ENCODE assay signal across 8 cellular contexts in genomic region chr2:177263451-177264208, GRCh38. TPM values are rescaled to one million over a fixed set of nuclear protein-coding genes. Genes with fewer than 3 reads are reported as not detected.
DNase-seq lines count a peak whose midpoint lies in the region; ATAC-seq, FAIRE-seq and TF ChIP-seq lines count a peak whose summit lies in the region.

No MANE protein-coding gene starts in this region.

- H3K9ac ChIP-seq in Loucy (ENCODE audit: low read depth, low read length, poor library complexity, severe bottlenecking) (peak overlapping the region; percentile 98), neural cell (ENCODE audit: low read length) (peak overlapping the region; percentile 52)

- TF ChIP-seq CTCF in Loucy (conservative IDR thresholded peaks at IDR 0.05; ENCODE audit: low read length) = peak; percentile 75
- TF ChIP-seq CTCF in RWPE2 (IDR thresholded peaks at IDR 0.05; ENCODE audit: poor library complexity, severe bottlenecking) = peak; percentile 93
- peak; percentile 91 for TF ChIP-seq CTCF in neural cell (IDR thresholded peaks at IDR 0.05; ENCODE audit: poor library complexity, severe bottlenecking)

- H3K4me2 ChIP-seq in Loucy (ENCODE audit: low read depth, low read length, poor library complexity, severe bottlenecking) (peak overlapping the region; percentile 84), neural cell (ENCODE audit: low read length) (peak overlapping the region; percentile 71)

- peaks cover 58% of the 10 kb centered on the region for H3K4me1 Mint-ChIP-seq in stimulated activated naive CD8-positive, alpha-beta T cell treated with anti-CD3 and anti-CD28 coated beads, Interleukin-15, amount 100 ng/mL, for 72 hours

- H3K27me3 ChIP-seq in H7 (ENCODE audit: control insufficient read depth, insufficient read depth, low read length) = no peaks in the 10 kb centered on the region
- peaks cover 5% of the 10 kb centered on the region for H3K27me3 ChIP-seq in Loucy (ENCODE audit: insufficient read depth, low read length, poor library complexity, severe bottlenecking)
- H3K27me3 ChIP-seq in RWPE2 (ENCODE audit: insufficient read depth, poor library complexity, severe bottlenecking) = no peaks in the 10 kb centered on the region
- peaks cover 12% of the 10 kb centered on the region for H3K27me3 ChIP-seq in neural cell (ENCODE audit: insufficient read depth, low read depth, low read length)

- H3K27ac Mint-ChIP-seq in stimulated activated naive CD8-positive, alpha-beta T cell treated with anti-CD3 and anti-CD28 coated beads, Interleukin-15, amount 100 ng/mL, for 72 hours = peak overlapping the region; percentile 100

- no peaks in the 10 kb centered on the region for H3K9me3 Mint-ChIP-seq in stimulated activated naive CD8-positive, alpha-beta T cell treated with anti-CD3 and anti-CD28 coated beads, Interleukin-15, amount 100 ng/mL, for 72 hours

- H3K4me1 ChIP-seq in Loucy (ENCODE audit: insufficient read depth, low read length, poor library complexity, severe bottlenecking) (peaks cover 44% of the 10 kb centered on the region), RWPE2 (ENCODE audit: insufficient read depth, poor library complexity, severe bottlenecking) (peaks cover 25% of the 10 kb centered on the region)

- no peaks in the 10 kb centered on the region for H3K27me3 Mint-ChIP-seq in stimulated activated naive CD8-positive, alpha-beta T cell treated with anti-CD3 and anti-CD28 coated beads, Interleukin-15, amount 100 ng/mL, for 72 hours

- peak; percentile 63 for ATAC-seq in RWPE2 (ENCODE audit: low read depth)
- peak; percentile 75 for ATAC-seq in stimulated activated naive CD8-positive, alpha-beta T cell treated with anti-CD3 and anti-CD28 coated beads, Interleukin-15, amount 100 ng/mL, for 72 hours

- H3K9me2 ChIP-seq in Loucy (replicated peaks; ENCODE audit: low read depth, low read length) = no peaks in the 10 kb centered on the region
- no peaks in the 10 kb centered on the region for H3K9me2 ChIP-seq in neural cell (ENCODE audit: insufficient read depth, low read length)

- H2AFZ ChIP-seq in Loucy (ENCODE audit: low read length) = peak overlapping the region; percentile 79
- peak overlapping the region; percentile 14 for H2AFZ ChIP-seq in neural cell (ENCODE audit: low read depth, low read length)

- H3F3A ChIP-seq in Loucy (ENCODE audit: low read depth) (no peaks in the 10 kb centered on the region), neural cell (ENCODE audit: insufficient read depth, low read length, poor library complexity, severe bottlenecking) (peaks cover 4% of the 10 kb centered on the region)

- H3K36me3 ChIP-seq in H7 (replicated peaks; ENCODE audit: control insufficient read depth, insufficient read depth, low read length) (no peaks in the 10 kb centered on the region), Loucy (ENCODE audit: insufficient read depth, low read length) (no peaks in the 10 kb centered on the region), RWPE2 (ENCODE audit: low read depth) (peaks cover 30% of the 10 kb centered on the region), neural cell (ENCODE audit: insufficient read depth, low read length) (no peaks in the 10 kb centered on the region)

- DNase-seq in H7 (peak; percentile 87), RWPE2 (ENCODE audit: low spot score) (peak; percentile 97), fibroblast of the conjunctiva (ENCODE audit: low read depth) (peak; percentile 92)
- peak; percentile 98 for DNase-seq in activated effector memory CD4-positive, alpha-beta T cell treated with anti-CD3 and anti-CD28 coated beads, Interleukin-2, amount 50 U/mL, for 16 hours
- peak; percentile 96 for DNase-seq in stimulated activated naive CD8-positive, alpha-beta T cell treated with anti-CD3 and anti-CD28 coated beads, Interleukin-15, amount 100 ng/mL, for 72 hours

- peak; percentile 47 for TF ChIP-seq EP300 in neural cell (conservative IDR thresholded peaks at IDR 0.05; ENCODE audit: poor library complexity, severe bottlenecking)

- FAIRE-seq in G401.6 (lab: Jason Lieb, UNC) = peak; percentile 50

- H3K27ac ChIP-seq in RWPE2 (ENCODE audit: poor library complexity, severe bottlenecking) (peak overlapping the region; percentile 90), neural cell (ENCODE audit: low read length) (no peak overlapping the region)

- peak; percentile 68 for TF ChIP-seq RAD21 in neural cell (conservative IDR thresholded peaks at IDR 0.05)

- no peaks in the 10 kb centered on the region for H3K9me3 ChIP-seq in Loucy (ENCODE audit: insufficient read depth, low read depth, low read length)
- H3K9me3 ChIP-seq in RWPE2 (ENCODE audit: severe bottlenecking) = no peaks in the 10 kb centered on the region
- no peaks in the 10 kb centered on the region for H3K9me3 ChIP-seq in neural cell (ENCODE audit: low read length)

- H4K20me1 ChIP-seq in Loucy (ENCODE audit: insufficient read depth, low read length, poor library complexity, severe bottlenecking) (peaks cover 37% of the 10 kb centered on the region), neural cell (ENCODE audit: insufficient read depth) (no peaks in the 10 kb centered on the region)

- H3K4me3 ChIP-seq in H7 (ENCODE audit: insufficient read depth, low read depth, low read length) (peak overlapping the region; percentile 88), Loucy (ENCODE audit: low read length, poor library complexity, severe bottlenecking) (peak overlapping the region; percentile 92), RWPE2 (ENCODE audit: severe bottlenecking) (peak overlapping the region; percentile 90), neural cell (ENCODE audit: low read length) (peak overlapping the region; percentile 80)

- H3K79me2 ChIP-seq in Loucy (ENCODE audit: insufficient read depth, low read length) (peaks cover 55% of the 10 kb centered on the region), neural cell (replicated peaks; ENCODE audit: insufficient read depth, low read length) (peaks cover 16% of the 10 kb centered on the region)

- peak overlapping the region; percentile 91 to 94 for H3K4me3 Mint-ChIP-seq in stimulated activated naive CD8-positive, alpha-beta T cell treated with anti-CD3 and anti-CD28 coated beads, Interleukin-15, amount 100 ng/mL, for 72 hours

TF ChIP-seq in neural cell, 6 proteins besides CTCF, POLR2A, EP300 and RAD21:
- no peak for TF ChIP-seq TAF1 (IDR thresholded peaks at IDR 0.05; ENCODE audit: low read depth)
- TF ChIP-seq POLR2AphosphoS5 (IDR thresholded peaks at IDR 0.05) = peak; percentile 59
- TF ChIP-seq EZH2 (IDR thresholded peaks at IDR 0.05; ENCODE audit: borderline replicate concordance, insufficient read depth, low read length, poor library complexity, severe bottlenecking) = no peak
- TF ChIP-seq, protein P1, sequence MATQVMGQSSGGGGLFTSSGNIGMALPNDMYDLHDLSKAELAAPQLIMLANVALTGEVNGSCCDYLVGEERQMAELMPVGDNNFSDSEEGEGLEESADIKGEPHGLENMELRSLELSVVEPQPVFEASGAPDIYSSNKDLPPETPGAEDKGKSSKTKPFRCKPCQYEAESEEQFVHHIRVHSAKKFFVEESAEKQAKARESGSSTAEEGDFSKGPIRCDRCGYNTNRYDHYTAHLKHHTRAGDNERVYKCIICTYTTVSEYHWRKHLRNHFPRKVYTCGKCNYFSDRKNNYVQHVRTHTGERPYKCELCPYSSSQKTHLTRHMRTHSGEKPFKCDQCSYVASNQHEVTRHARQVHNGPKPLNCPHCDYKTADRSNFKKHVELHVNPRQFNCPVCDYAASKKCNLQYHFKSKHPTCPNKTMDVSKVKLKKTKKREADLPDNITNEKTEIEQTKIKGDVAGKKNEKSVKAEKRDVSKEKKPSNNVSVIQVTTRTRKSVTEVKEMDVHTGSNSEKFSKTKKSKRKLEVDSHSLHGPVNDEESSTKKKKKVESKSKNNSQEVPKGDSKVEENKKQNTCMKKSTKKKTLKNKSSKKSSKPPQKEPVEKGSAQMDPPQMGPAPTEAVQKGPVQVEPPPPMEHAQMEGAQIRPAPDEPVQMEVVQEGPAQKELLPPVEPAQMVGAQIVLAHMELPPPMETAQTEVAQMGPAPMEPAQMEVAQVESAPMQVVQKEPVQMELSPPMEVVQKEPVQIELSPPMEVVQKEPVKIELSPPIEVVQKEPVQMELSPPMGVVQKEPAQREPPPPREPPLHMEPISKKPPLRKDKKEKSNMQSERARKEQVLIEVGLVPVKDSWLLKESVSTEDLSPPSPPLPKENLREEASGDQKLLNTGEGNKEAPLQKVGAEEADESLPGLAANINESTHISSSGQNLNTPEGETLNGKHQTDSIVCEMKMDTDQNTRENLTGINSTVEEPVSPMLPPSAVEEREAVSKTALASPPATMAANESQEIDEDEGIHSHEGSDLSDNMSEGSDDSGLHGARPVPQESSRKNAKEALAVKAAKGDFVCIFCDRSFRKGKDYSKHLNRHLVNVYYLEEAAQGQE (IDR thresholded peaks at IDR 0.05; ENCODE audit: borderline replicate concordance) = no peak
- TF ChIP-seq SMC3 (conservative IDR thresholded peaks at IDR 0.05; ENCODE audit: poor library complexity) = peak; percentile 84
- TF ChIP-seq MXI1 (conservative IDR thresholded peaks at IDR 0.05; ENCODE audit: poor library complexity, severe bottlenecking) = peak; percentile 91

RNA-seq across cellular contexts. Expression of gene NFE2L2, which starts 0.9 kb away (rescaled TPM):
- 19.2 and 23.6 TPM in 2 replicates for total RNA-seq in H7 (2014; rRNA removed; shearing (Covaris generic))
- 1.4 and 2.2 TPM in 2 replicates for polyA plus RNA-seq in neural cell
- 6.3 and 7.8 TPM in 2 replicates for polyA minus RNA-seq in neural cell

RNA-seq across cellular contexts. Expression of gene HNRNPA3, which starts 51.0 kb away (rescaled TPM):
- total RNA-seq in H7 (2014; rRNA removed; shearing (Covaris generic)) = 55.4 and 77.6 TPM in 2 replicates
- 114 and 134 TPM in 2 replicates for polyA plus RNA-seq in neural cell
- polyA minus RNA-seq in neural cell = 118 and 164 TPM in 2 replicates
